In the genomic region with DNA sequence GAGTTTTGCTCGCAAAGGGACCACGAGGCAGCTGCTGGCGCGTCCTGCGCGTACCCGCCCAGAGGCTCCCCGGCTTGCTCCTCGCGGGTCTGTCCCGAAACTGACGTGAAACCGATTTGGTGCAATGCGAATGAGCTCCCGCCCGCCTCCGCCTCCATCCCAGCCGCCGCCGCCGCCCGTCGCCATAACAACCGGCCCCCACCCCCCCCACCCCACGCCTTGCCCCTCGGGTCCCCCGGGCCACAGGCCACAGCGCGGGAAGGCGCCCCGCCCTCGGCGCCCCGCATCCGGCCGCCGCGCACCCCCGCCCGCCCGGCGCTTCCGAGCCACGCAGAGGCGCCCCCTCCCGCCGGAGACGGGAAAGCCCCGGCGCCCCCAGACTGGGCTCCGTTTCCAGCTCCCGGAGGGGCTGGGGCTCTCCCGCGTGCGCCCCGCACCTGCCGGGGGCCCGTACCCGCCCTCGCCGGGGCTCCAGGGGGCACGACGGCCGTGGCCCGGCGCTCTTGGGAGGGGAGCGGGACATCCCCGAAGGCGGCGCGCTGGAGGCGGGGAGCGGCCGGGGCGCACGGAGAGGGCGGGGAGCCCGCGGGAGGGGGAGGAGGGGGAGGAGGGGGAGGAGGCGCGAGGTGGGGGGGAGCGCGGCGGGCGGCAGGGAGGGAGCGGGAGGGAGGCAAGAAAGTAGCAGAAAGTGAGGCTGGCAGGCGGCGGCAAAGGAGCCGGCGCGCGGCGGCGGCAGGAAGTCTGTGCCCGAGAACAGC, we compare ENCODE assay signal across 8 cellular contexts. TPM values are rescaled to one million over a fixed set of nuclear protein-coding genes. Genes with fewer than 3 reads are reported as not detected.
A peak's percentile ranks its signal among the peaks of the same experiment; 100 is the strongest.
DNase-seq lines count a peak whose midpoint lies in the region; ATAC-seq and TF ChIP-seq lines count a peak whose summit lies in the region.

A gene (plus strand): TSS at position 678 of the 758 bp plus-strand sequence.

- peak within 1 kb of the TSS; percentile 75 for H3K9ac ChIP-seq in rectal smooth muscle tissue (ENCODE audit: low read length)

- H3K4me1 ChIP-seq in right atrium auricular region (peaks cover 0 to 33% of the 10 kb centered on the region in 2 donors), rectal smooth muscle tissue (ENCODE audit: control insufficient read depth, insufficient read depth, low read length) (peaks cover 2% of the 10 kb centered on the region), aorta (ENCODE audit: control insufficient read depth in 1 of 2, insufficient read depth in 2 of 2, low read length in 2 of 2) (peaks cover 0 to 3% of the 10 kb centered on the region in 2 donors)

- H3K27me3 ChIP-seq in right atrium auricular region = no peaks in the 10 kb centered on the region
- no peaks in the 10 kb centered on the region for H3K27me3 ChIP-seq in rectal smooth muscle tissue (ENCODE audit: control insufficient read depth, insufficient read depth, low read length)
- no peaks in the 10 kb centered on the region for H3K27me3 ChIP-seq in aorta (ENCODE audit: control insufficient read depth in 1 of 2, insufficient read depth in 2 of 2, low read length in 1 of 2)

- H3K4me3 ChIP-seq in Jurkat, Clone E6-1 (ENCODE audit: low read length) = peak within 1 kb of the TSS; percentile 66
- H3K4me3 ChIP-seq in right atrium auricular region (peak within 1 kb of the TSS; percentile 84 to 92), rectal smooth muscle tissue (ENCODE audit: low read length) (peak within 1 kb of the TSS; percentile 90), aorta (ENCODE audit: low read length in 2 of 2) (peak within 1 kb of the TSS; percentile 86 to 96)

- peak in 1 of 2 donors; percentile 66 for TF ChIP-seq CTCF in right atrium auricular region (IDR thresholded peaks at IDR 0.05)

- no peaks in the 10 kb centered on the region for H3K36me3 ChIP-seq in right atrium auricular region
- no peaks in the 10 kb centered on the region for H3K36me3 ChIP-seq in rectal smooth muscle tissue (ENCODE audit: control insufficient read depth, insufficient read depth, low read length)
- no peaks in the 10 kb centered on the region for H3K36me3 ChIP-seq in aorta (ENCODE audit: control insufficient read depth in 1 of 2, insufficient read depth in 2 of 2, low read length in 1 of 2)

- peak; percentile 38 for ATAC-seq in GM21528 (IDR thresholded peaks at IDR 0.05; ENCODE audit: low FRiP score, unreplicated experiment)
- peak; percentile 89 for ATAC-seq in aorta (ENCODE audit: low FRiP score)

- intact Hi-C loops in T-helper 1 cell treated with Interleukin-12 subunit alpha and Interleukin-12 subunit beta and Interleukin-4 antibody, amounts not matched to agents 30 ng/mL and 1 ng/mL, for 36 hours (cut with micrococcal nuclease) = loop anchor here (1.0 kb wide), 6 partner anchors 99 to 751 kb away; a partner anchor contains a TSS
- intact Hi-C loops in aorta (cut with DNase I) = loop anchor here in 1 of 2 donors (5.0 kb wide), 1 partner anchor 358 kb away; no protein-coding TSS in a partner anchor

- H3K9me3 ChIP-seq in right atrium auricular region = no peaks in the 10 kb centered on the region
- no peaks in the 10 kb centered on the region for H3K9me3 ChIP-seq in aorta (ENCODE audit: control insufficient read depth, low read length)

- DNase-seq in EH (ENCODE audit: low read depth) (peak; percentile 73), amniotic epithelial cell (ENCODE audit: low read depth) (peak; percentile 39), right atrium auricular region (ENCODE audit: low spot score) (peak; percentile 82), aorta (peak; percentile 91 to 95)
- DNase-seq in Jurkat, Clone E6-1 (ENCODE audit: low read depth, low spot score) = peak; percentile 83

- WGBS in aorta, 2 donors = 0 to 1% methylated on average over 34 to 95 of the region's 95 CpGs

- peak within 1 kb of the TSS; percentile 90 to 94 for H3K27ac ChIP-seq in right atrium auricular region
- peak within 1 kb of the TSS; percentile 82 for H3K27ac ChIP-seq in rectal smooth muscle tissue (ENCODE audit: low read depth, low read length)
- H3K27ac ChIP-seq in aorta (ENCODE audit: low read depth in 1 of 2, low read length in 2 of 2) = peak within 1 kb of the TSS; percentile 84 to 93

RNA-seq across cellular contexts. Expression of the gene that starts here (rescaled TPM):
- polyA plus RNA-seq in Jurkat, Clone E6-1 (2012; ENCODE audit: insufficient read depth, insufficient read length) = 9.4 TPM
- 15.7 and 17.6 TPM in 2 replicates for total RNA-seq in T-helper 1 cell treated with Interleukin-12 subunit alpha and Interleukin-12 subunit beta and Interleukin-4 antibody, amounts not matched to agents 30 ng/mL and 1 ng/mL, for 36 hours
- total RNA-seq in right atrium auricular region = 10 to 100 TPM; 24.5 to 27.2 TPM
- total RNA-seq in aorta = 10 to 100 TPM; 10.9 to 19.0 TPM
- polyA plus RNA-seq in aorta = 1 to 10 TPM; 1.9 to 4.4 TPM

Comparison
In these comparisons a context has a peak if more than half of its experiments do, and no peak if none do; other contexts are left out.
1. Peak in every context shown above with its lines: DNase-seq, ATAC-seq, H3K4me3 ChIP-seq and H3K27ac ChIP-seq.
2. DNase-seq: peak in every context shown above with its lines; median percentile 93 in aorta; 83 in Jurkat, Clone E6-1; 82 in right atrium auricular region; 73 in EH; 39 in amniotic epithelial cell.